In genomic region chr4:133372699-133373098, GRCh38 we compare ENCODE assay signal across 18 cellular contexts.
DNase-seq lines count a peak whose midpoint lies in the region; ATAC-seq and TF ChIP-seq lines count a peak whose summit lies in the region.
"Had no signal": no experiment of that assay in that cellular context is flagged by ENCODE, and none has a peak within 500 bp of the region (broad histone marks: within the 10 kb centered on the region; RNA-seq: fewer than 3 reads in every experiment).

No MANE protein-coding gene starts in this region.

- intact Hi-C loops in A673 (cut with micrococcal nuclease; ENCODE audit: unreplicated experiment), result no loop called here
- intact Hi-C loops in right cardiac atrium (cut with DNase I), result no loop called here

- TF ChIP-seq CTCF in OCI-LY1 (IDR thresholded peaks at IDR 0.05; ENCODE audit: low read length) (no peak), retinal pigment epithelial cell (conservative IDR thresholded peaks at IDR 0.05; ENCODE audit: low read depth, low read length) (no peak), A673 (conservative IDR thresholded peaks at IDR 0.05; ENCODE audit: low read depth, low read length) (no peak)

- H3K36me3 ChIP-seq in OCI-LY1 (ENCODE audit: insufficient read depth, low read length) (no peaks in the 10 kb centered on the region), A673 (ENCODE audit: insufficient read depth, low read length, poor library complexity, severe bottlenecking) (no peaks in the 10 kb centered on the region)
- H3K36me3 ChIP-seq: BLaER1 treated with 17β-estradiol and CSF1 and Interleukin-3, amounts not matched to agents 10 nM and 100 nM had no signal

- WGBS in right cardiac atrium, result 80% methylated on average over 2 of the region's 2 CpGs

- peak; percentile 26 for DNase-seq in NCI-H82 (lab: John Stamatoyannopoulos, UW)
- peak; percentile 52 for DNase-seq in retinal pigment epithelial cell (ENCODE audit: low read depth)
- DNase-seq in SIG-M5 (lab: John Stamatoyannopoulos, UW), result no peak
- DNase-seq in A673 (ENCODE audit: low spot score), result no peak
- no peak for DNase-seq in right cardiac atrium
- DNase-seq: 8988T; AML-193; Caco-2; Calu3; CD4-positive, alpha-beta T cell; CD8-positive, alpha-beta T cell; DMS79 treated with DMSO at 0.1 percent for 48 hours; EL; GDM1 had no signal

- H2AFZ ChIP-seq in OCI-LY1 (ENCODE audit: low read length), result peak overlapping the region; percentile 74

- no peaks in the 10 kb centered on the region for H3K27me3 ChIP-seq in OCI-LY1 (ENCODE audit: insufficient read depth, low read length)
- H3K27me3 ChIP-seq in A673 (replicated peaks; ENCODE audit: insufficient read depth, low read depth, low read length, poor library complexity), result no peaks in the 10 kb centered on the region
- H3K27me3 ChIP-seq in right cardiac atrium (ENCODE audit: control insufficient read depth, insufficient read depth), result no peaks in the 10 kb centered on the region
- H3K27me3 ChIP-seq: BLaER1 treated with 17β-estradiol and CSF1 and Interleukin-3, amounts not matched to agents 10 nM and 100 nM had no signal

- no TSS peak for BruUV-seq in A673 (replicated peaks; lab: Mats Ljungman, UMichigan)

- no peak overlapping the region for H3K9ac ChIP-seq in OCI-LY1 (ENCODE audit: low read length)
- H3K9ac ChIP-seq: BLaER1 treated with 17β-estradiol and CSF1 and Interleukin-3, amounts not matched to agents 10 nM and 100 nM had no signal

- no peak overlapping the region for H3K4me3 ChIP-seq in OCI-LY1 (ENCODE audit: low read depth, low read length, poor library complexity, severe bottlenecking)
- H3K4me3 ChIP-seq in retinal pigment epithelial cell (ENCODE audit: low read length), result no peak overlapping the region
- no peak overlapping the region for H3K4me3 ChIP-seq in A673 (ENCODE audit: low read depth, low read length, poor library complexity, severe bottlenecking)
- no peak overlapping the region for H3K4me3 ChIP-seq in right cardiac atrium (ENCODE audit: low read length)
- H3K4me3 ChIP-seq: BLaER1 treated with 17β-estradiol and CSF1 and Interleukin-3, amounts not matched to agents 10 nM and 100 nM; GM12878 had no signal

- POLR2A ChIA-PET in A673 (lab: Charles Lee; ENCODE audit: low non-redundant PET), result no interaction called here

- no peaks in the 10 kb centered on the region for H3K4me1 ChIP-seq in OCI-LY1 (ENCODE audit: insufficient read depth, low read length, severe bottlenecking)
- no peaks in the 10 kb centered on the region for H3K4me1 ChIP-seq in A673 (ENCODE audit: insufficient read depth, low read length, poor library complexity, severe bottlenecking)
- no peaks in the 10 kb centered on the region for H3K4me1 ChIP-seq in right cardiac atrium (ENCODE audit: control insufficient read depth, insufficient read depth, low read length)
- H3K4me1 ChIP-seq: BLaER1 treated with 17β-estradiol and CSF1 and Interleukin-3, amounts not matched to agents 10 nM and 100 nM; Caco-2 had no signal

- H4K20me1 ChIP-seq in OCI-LY1 (ENCODE audit: insufficient read depth, low read length), result no peaks in the 10 kb centered on the region
- H4K20me1 ChIP-seq: BLaER1 treated with 17β-estradiol and CSF1 and Interleukin-3, amounts not matched to agents 10 nM and 100 nM had no signal

- CTCF ChIA-PET in A673 (lab: Charles Lee), result no interaction called here

- no peaks in the 10 kb centered on the region for H3K9me2 ChIP-seq in OCI-LY1 (ENCODE audit: low read depth, low read length)

- no peak overlapping the region for H3K4me2 ChIP-seq in OCI-LY1 (ENCODE audit: low read length)
- H3K4me2 ChIP-seq: BLaER1 treated with 17β-estradiol and CSF1 and Interleukin-3, amounts not matched to agents 10 nM and 100 nM had no signal

- H3K27ac ChIP-seq in OCI-LY1 (ENCODE audit: low read depth, low read length, poor library complexity, severe bottlenecking), result no peak overlapping the region
- no peak overlapping the region for H3K27ac ChIP-seq in A673 (ENCODE audit: low read depth, low read length, poor library complexity, severe bottlenecking)
- H3K27ac ChIP-seq in right cardiac atrium (ENCODE audit: low read length), result no peak overlapping the region
- H3K27ac ChIP-seq: BLaER1 treated with 17β-estradiol and CSF1 and Interleukin-3, amounts not matched to agents 10 nM and 100 nM; C4-2B had no signal

- no peak for ATAC-seq in right cardiac atrium
- ATAC-seq: CD8-positive, alpha-beta T cell; GM12878 had no signal

- no peaks in the 10 kb centered on the region; the same call in 1 of the 2 replicates for H3K9me3 ChIP-seq in OCI-LY1 (ENCODE audit: low read length)
- no peaks in the 10 kb centered on the region for H3K9me3 ChIP-seq in A673 (ENCODE audit: low read depth, low read length, poor library complexity, severe bottlenecking)
- no peaks in the 10 kb centered on the region for H3K9me3 ChIP-seq in right cardiac atrium (ENCODE audit: control insufficient read depth, low read length)
- H3K9me3 ChIP-seq: BLaER1 treated with 17β-estradiol and CSF1 and Interleukin-3, amounts not matched to agents 10 nM and 100 nM; Caco-2 had no signal

- H3K79me2 ChIP-seq in OCI-LY1 (ENCODE audit: insufficient read depth, low read length), result no peaks in the 10 kb centered on the region

- no peaks in the 10 kb centered on the region for H3F3A ChIP-seq in OCI-LY1 (ENCODE audit: insufficient read depth, low read length)

Comparison
In these comparisons a context has a peak if more than half of its experiments do, and no peak if none do; other contexts are left out.
1. DNase-seq: peak in NCI-H82 (single experiment) and retinal pigment epithelial cell (single experiment); none in SIG-M5 (single experiment), A673 (single experiment) and right cardiac atrium (0 of 3).